ENCODE assay signal across 8 cellular contexts in genomic region chr4:185470503-185471195, GRCh38. TPM values are rescaled to one million over a fixed set of nuclear protein-coding genes. Genes with fewer than 3 reads are reported as not detected.
DNase-seq lines count a peak whose midpoint lies in the region; ATAC-seq, FAIRE-seq and TF ChIP-seq lines count a peak whose summit lies in the region.

No MANE protein-coding gene starts in this region.

- H3K4me3 ChIP-seq in Panc1 (ENCODE audit: low read depth in 2 of 2, low read length in 2 of 2) (peak overlapping the region; percentile 50 to 70), astrocyte (ENCODE audit: insufficient read depth, low read depth, low read length) (peak overlapping the region; percentile 75), psoas muscle (peak overlapping the region; percentile 77)

- peaks cover 3% of the 10 kb centered on the region for H3K27me3 ChIP-seq in Panc1 (ENCODE audit: control insufficient read depth, insufficient read depth, low read length)
- peaks cover 3% of the 10 kb centered on the region for H3K27me3 ChIP-seq in astrocyte (ENCODE audit: insufficient read depth, low read length)
- H3K27me3 ChIP-seq in psoas muscle (ENCODE audit: insufficient read depth in 3 of 3, low read length in 2 of 3): no peaks in the 10 kb centered on the region

- no peaks in the 10 kb centered on the region for H3K4me1 Mint-ChIP-seq in astrocyte (ENCODE audit: low read depth, unreplicated experiment)

- H3K36me3 ChIP-seq in ES-I3 (ENCODE audit: insufficient read depth, low read length) (no peaks in the 10 kb centered on the region), Panc1 (ENCODE audit: control insufficient read depth, insufficient read depth, low read length) (no peaks in the 10 kb centered on the region; the same call in 1 of the 2 replicates), astrocyte (ENCODE audit: insufficient read depth, low read length) (no peaks in the 10 kb centered on the region), psoas muscle (ENCODE audit: insufficient read depth in 1 of 2, low read depth in 1 of 2) (no peaks in the 10 kb centered on the region)

- POLR2A ChIA-PET in Panc1 (lab: Charles Lee): no interaction called here

- intact Hi-C loops in Panc1 (cut with micrococcal nuclease; ENCODE audit: unreplicated experiment): loop anchor here (5.0 kb wide), 1 partner anchor 127 kb away; no protein-coding TSS in a partner anchor
- intact Hi-C loops in psoas muscle (cut with DNase I): loop anchor here (2.0 to 5.0 kb wide), 3 partner anchors 122 to 567 kb away; no protein-coding TSS in a partner anchor

- H3K9ac ChIP-seq in ES-I3 (ENCODE audit: low read depth, low read length) (peak overlapping the region; percentile 79; the same call in 1 of the 2 replicates), astrocyte (ENCODE audit: low read length) (peak overlapping the region; percentile 80)

- no peak for FAIRE-seq in astrocyte (lab: Jason Lieb, UNC)

- no peak for TF ChIP-seq CTCF in Panc1 (IDR thresholded peaks at IDR 0.05)
- TF ChIP-seq CTCF in astrocyte (IDR thresholded peaks at IDR 0.05; ENCODE audit: insufficient read depth, low read depth, low read length): no peak
- TF ChIP-seq CTCF in psoas muscle (IDR thresholded peaks at IDR 0.05): no peak

- no peaks in the 10 kb centered on the region for H3K79me2 ChIP-seq in astrocyte (ENCODE audit: insufficient read depth, low read length)

- CTCF ChIA-PET in Panc1 (lab: Charles Lee): no interaction called here

- peak overlapping the region; percentile 82 for H3K4me3 Mint-ChIP-seq in astrocyte (ENCODE audit: unreplicated experiment)

- ATAC-seq in HG02678 (IDR thresholded peaks at IDR 0.05; ENCODE audit: unreplicated experiment) (peak; percentile 9), Panc1 (peak; percentile 41), psoas muscle (peak; percentile 35 to 71 (median 55)), HG03175 (IDR thresholded peaks at IDR 0.05; ENCODE audit: unreplicated experiment) (no peak)

- H3K36me3 Mint-ChIP-seq in astrocyte (ENCODE audit: low read depth, unreplicated experiment): no peaks in the 10 kb centered on the region

- no peaks in the 10 kb centered on the region for H4K20me1 ChIP-seq in astrocyte (ENCODE audit: insufficient read depth, low read length)

- H3K9me3 Mint-ChIP-seq in astrocyte (ENCODE audit: unreplicated experiment): peaks cover 3% of the 10 kb centered on the region

- in situ Hi-C loops in Panc1 (cut with HindIII; ENCODE audit: low pct_unique_long_range_greater_than_20kb, low sequenced_read_pairs): no loop called here

- peak overlapping the region; percentile 100 for H3K4me2 ChIP-seq in astrocyte (ENCODE audit: low read length)

- H3K4me1 ChIP-seq in ES-I3 (ENCODE audit: insufficient read depth, low read length): 0 out of 2 replicates have a peak, but pooled peaks cover 5% of the 10 kb centered on the region
- H3K4me1 ChIP-seq in Panc1 (ENCODE audit: control insufficient read depth, insufficient read depth, low read length): no peaks in the 10 kb centered on the region
- no peaks in the 10 kb centered on the region for H3K4me1 ChIP-seq in astrocyte (ENCODE audit: insufficient read depth, low read length)
- no peaks in the 10 kb centered on the region for H3K4me1 ChIP-seq in psoas muscle

- H3K9me3 ChIP-seq in ES-I3 (ENCODE audit: control insufficient read depth, insufficient read depth, low read length): no peaks in the 10 kb centered on the region
- no peaks in the 10 kb centered on the region for H3K9me3 ChIP-seq in Panc1 (ENCODE audit: control insufficient read depth, insufficient read depth, low read depth, low read length)
- no peaks in the 10 kb centered on the region for H3K9me3 ChIP-seq in astrocyte (ENCODE audit: insufficient read depth, low read depth, low read length)
- no peaks in the 10 kb centered on the region for H3K9me3 ChIP-seq in psoas muscle

- H3K27ac ChIP-seq in Panc1 (ENCODE audit: low read length) (no peak overlapping the region), astrocyte (ENCODE audit: low read depth, low read length) (no peak overlapping the region), psoas muscle (peak overlapping the region; percentile 81)

- DNase-seq in Panc1 (ENCODE audit: low read depth, low spot score): no peak
- DNase-seq in astrocyte (ENCODE audit: low read depth): no peak
- peak; percentile 15 for DNase-seq in hepatic stellate cell (ENCODE audit: low spot score)
- DNase-seq in psoas muscle: peak; percentile 74 to 88
- no peak for DNase-seq in NK-92 (lab: John Stamatoyannopoulos, UW; ENCODE audit: unreplicated experiment)

- BruUV-seq in Panc1 (replicated peaks; lab: Mats Ljungman, UMichigan): no TSS peak

- 2 to 3% (median 2%) methylated on average over 36 to 41 of the region's 41 CpGs for WGBS in psoas muscle, 3 donors

- H2AFZ ChIP-seq in astrocyte (ENCODE audit: low read depth, low read length): peak overlapping the region; percentile 87

- peaks cover 8% of the 10 kb centered on the region for H3K27me3 Mint-ChIP-seq in astrocyte (ENCODE audit: low read depth, unreplicated experiment)

- H3K27ac Mint-ChIP-seq in astrocyte (ENCODE audit: unreplicated experiment): no peak overlapping the region

RNA-seq across cellular contexts. Expression of gene CCDC110, which starts 0.9 kb away (rescaled TPM):
- 0.05 TPM for total RNA-seq in Panc1 (2021; ENCODE audit: unreplicated experiment)
- not detected for polyA plus RNA-seq in Panc1 (2012; ENCODE audit: insufficient read length)
- 0.39 and 1.2 TPM in 2 replicates for total RNA-seq in astrocyte
- 1 to 10 TPM in 2 of 4 donors, under 1 TPM in 2; 0.54 to 7.0 (median 3.2) TPM for total RNA-seq in psoas muscle
- polyA plus RNA-seq in psoas muscle: 1 to 10 TPM in 1 of 3 donors, under 1 TPM in 2; 0.07 to 5.9 (median 0.65) TPM

RNA-seq across cellular contexts. Expression of gene UFSP2, which starts 44.9 kb away (rescaled TPM):
- total RNA-seq in Panc1 (2021; ENCODE audit: unreplicated experiment): 17.0 TPM
- polyA plus RNA-seq in Panc1 (2012; ENCODE audit: insufficient read length): 12.3 TPM
- total RNA-seq in astrocyte: 21.8 and 27.5 TPM in 2 replicates
- 10 to 100 TPM; 32.1 to 45.5 (median 41.4) TPM for total RNA-seq in psoas muscle
- polyA plus RNA-seq in psoas muscle: 10 to 100 TPM; 22.5 to 33.8 (median 31.4) TPM

Comparison
In these comparisons a context has a peak if more than half of its experiments do, and no peak if none do; other contexts are left out.
1. DNase-seq: peak in hepatic stellate cell (single experiment) and psoas muscle (2 of 2); none in Panc1 (single experiment), astrocyte (single experiment) and NK-92 (single experiment).
2. Peak in every context shown above with its lines, with median percentiles within 50 percentile points of each other: H3K4me3 ChIP-seq.